Comparison of ENCODE assay signal across 1 cellular context in genomic region chr1:154157520-154158306, GRCh38.
TF ChIP-seq lines count a peak whose summit lies in the region.

No MANE protein-coding gene starts in this region.

TF ChIP-seq in IMR-90, 13 proteins besides CTCF, POLR2A, EP300 and RAD21:
- TF ChIP-seq CEBPB (IDR thresholded peaks at IDR 0.05; ENCODE audit: low read depth, low read length) (0 out of 2 replicates have a peak, but pooled peaks have one; percentile 34), MAFK (IDR thresholded peaks at IDR 0.05; ENCODE audit: low read depth, low read length) (no peak)
